8 cellular contexts compared by ENCODE assay signal in the genomic region with DNA sequence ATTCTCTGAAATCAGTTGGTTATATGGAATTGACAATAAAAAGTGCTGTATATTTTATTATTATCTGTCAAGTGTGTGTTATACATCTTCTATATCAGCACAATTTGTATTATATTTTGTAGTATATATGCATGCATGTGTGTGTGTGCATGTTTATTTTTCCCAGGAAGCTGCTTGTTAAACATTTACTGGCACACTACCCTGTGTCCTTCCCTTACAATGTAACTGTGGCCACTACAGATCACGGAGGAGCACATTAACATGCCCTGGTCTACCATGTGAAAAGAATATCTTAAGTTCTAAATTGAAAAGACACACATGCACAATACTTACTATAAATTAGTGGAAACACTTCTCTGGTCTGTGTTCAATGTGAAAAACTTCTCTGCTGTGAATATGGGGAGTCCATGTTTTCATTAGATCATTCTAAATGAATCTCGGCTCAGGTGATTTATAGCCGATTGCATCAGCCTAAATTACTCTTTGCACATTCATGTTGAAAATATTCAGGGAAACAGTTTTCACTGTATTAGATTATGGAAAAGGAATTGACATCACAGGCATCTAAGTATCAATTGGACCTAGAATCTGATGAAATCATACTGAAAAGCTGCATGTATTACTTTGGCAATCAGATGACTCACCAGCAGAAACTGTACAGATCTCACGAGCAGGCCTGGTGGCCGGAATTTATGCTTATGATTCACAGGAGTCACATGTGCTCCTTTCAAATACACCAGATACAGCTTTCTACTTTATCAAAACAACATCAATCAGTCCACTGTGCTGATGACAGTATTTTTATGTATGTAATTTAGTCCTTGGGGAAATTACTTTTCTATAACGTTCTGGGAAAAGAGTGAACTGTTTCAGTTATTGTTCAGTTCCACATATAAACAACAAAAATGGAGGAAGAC. TPM values are rescaled to one million over a fixed set of nuclear protein-coding genes. Genes with fewer than 3 reads are reported as not detected.
DNase-seq lines count a peak whose midpoint lies in the region; ATAC-seq, FAIRE-seq and TF ChIP-seq lines count a peak whose summit lies in the region.

No MANE protein-coding gene starts in this region.

- H3K36me3 Mint-ChIP-seq in astrocyte (ENCODE audit: low read depth, unreplicated experiment) = peaks cover 5% of the 10 kb centered on the region
- no peaks in the 10 kb centered on the region for H3K36me3 Mint-ChIP-seq in activated T-helper 2 cell treated with anti-CD3 and anti-CD28 coated beads, Interferon-gamma antibody, Interleukin-2, Interleukin-4, amounts not matched to agents 10 μg/mL and 5 μg/mL and 100 μg/mL, durations not matched to agents 14 hours and 24 hours and 36 hours (ENCODE audit: low read depth)
- no peaks in the 10 kb centered on the region for H3K36me3 Mint-ChIP-seq in naive thymus-derived CD8-positive, alpha-beta T cell
- no peaks in the 10 kb centered on the region for H3K36me3 Mint-ChIP-seq in effector memory CD8-positive, alpha-beta T cell (ENCODE audit: insufficient read depth)

- H3K36me3 ChIP-seq in astrocyte (ENCODE audit: insufficient read depth, low read length) (no peaks in the 10 kb centered on the region), spleen (no peaks in the 10 kb centered on the region)

- H3K4me1 ChIP-seq in astrocyte (ENCODE audit: insufficient read depth, low read length) = peaks cover 26% of the 10 kb centered on the region
- peaks cover 0 to 14% (median 2%) of the 10 kb centered on the region in 6 donors for H3K4me1 ChIP-seq in spleen

- H3K27ac Mint-ChIP-seq in astrocyte (ENCODE audit: unreplicated experiment) = peak overlapping the region; percentile 99
- no peak overlapping the region for H3K27ac Mint-ChIP-seq in activated T-helper 2 cell treated with anti-CD3 and anti-CD28 coated beads, Interferon-gamma antibody, Interleukin-2, Interleukin-4, amounts not matched to agents 10 μg/mL and 5 μg/mL and 100 μg/mL, durations not matched to agents 14 hours and 24 hours and 36 hours
- H3K27ac Mint-ChIP-seq in naive thymus-derived CD8-positive, alpha-beta T cell = no peak overlapping the region
- H3K27ac Mint-ChIP-seq in effector memory CD8-positive, alpha-beta T cell = no peak overlapping the region

- TF ChIP-seq CTCF in astrocyte (IDR thresholded peaks at IDR 0.05; ENCODE audit: insufficient read depth, low read depth, low read length) (peak; percentile 42), spleen (IDR thresholded peaks at IDR 0.05 in 8 of 11, conservative IDR thresholded peaks at IDR 0.05 in 3 of 11) (peak in 3 of 11 experiments; percentile 14 to 30 (median 26))

- peak; percentile 46 to 93 for DNase-seq in NCI-H1930 (lab: John Stamatoyannopoulos, UW)
- DNase-seq in astrocyte (ENCODE audit: low read depth) = peak; percentile 99
- DNase-seq in iPS-NIHi11 (ENCODE audit: low spot score) = peak; percentile 16
- DNase-seq in spleen = no peak
- no peak for DNase-seq in activated T-helper 2 cell treated with anti-CD3 and anti-CD28 coated beads, Interferon-gamma antibody, Interleukin-2, Interleukin-4, amounts not matched to agents 10 μg/mL and 5 μg/mL and 100 μg/mL, durations not matched to agents 14 hours and 24 hours and 36 hours (ENCODE audit: low spot score)
- no peak for DNase-seq in naive thymus-derived CD8-positive, alpha-beta T cell
- DNase-seq in effector memory CD8-positive, alpha-beta T cell = no peak

- H2AFZ ChIP-seq in astrocyte (ENCODE audit: low read depth, low read length) = peak overlapping the region; percentile 23

- WGBS in spleen, 5 donors = 51 to 73% (median 56%) methylated on average over 6 of the region's 6 CpGs

- peaks cover 3% of the 10 kb centered on the region for H3K9me3 Mint-ChIP-seq in astrocyte (ENCODE audit: unreplicated experiment)
- H3K9me3 Mint-ChIP-seq in activated T-helper 2 cell treated with anti-CD3 and anti-CD28 coated beads, Interferon-gamma antibody, Interleukin-2, Interleukin-4, amounts not matched to agents 10 μg/mL and 5 μg/mL and 100 μg/mL, durations not matched to agents 14 hours and 24 hours and 36 hours = peaks cover 8% of the 10 kb centered on the region
- H3K9me3 Mint-ChIP-seq in naive thymus-derived CD8-positive, alpha-beta T cell = peaks cover 0 to 14% (median 7%) of the 10 kb centered on the region in 9 donors
- H3K9me3 Mint-ChIP-seq in effector memory CD8-positive, alpha-beta T cell = peaks cover 10 to 13% of the 10 kb centered on the region in 2 donors

- POLR2A ChIA-PET in naive thymus-derived CD8-positive, alpha-beta T cell (lab: Charles Lee) = no interaction called here

- no peaks in the 10 kb centered on the region for H3K79me2 ChIP-seq in astrocyte (ENCODE audit: insufficient read depth, low read length)

- H3K27ac ChIP-seq in astrocyte (ENCODE audit: low read depth, low read length) (peak overlapping the region; percentile 99), spleen (peak overlapping the region in 7 of 8 donors; percentile 30 to 63 (median 46))

- H3K4me2 ChIP-seq in astrocyte (ENCODE audit: low read length) = peak overlapping the region; percentile 77

- TF ChIP-seq POLR2A in spleen (IDR thresholded peaks at IDR 0.05) = no peak

- H3K27me3 ChIP-seq in astrocyte (ENCODE audit: insufficient read depth, low read length) = no peaks in the 10 kb centered on the region
- no peaks in the 10 kb centered on the region for H3K27me3 ChIP-seq in spleen (replicated peaks in 1 of 7)

- H4K20me1 ChIP-seq in astrocyte (ENCODE audit: insufficient read depth, low read length) = no peaks in the 10 kb centered on the region

- no peaks in the 10 kb centered on the region for H3K9me3 ChIP-seq in astrocyte (ENCODE audit: insufficient read depth, low read depth, low read length)
- no peaks in the 10 kb centered on the region for H3K9me3 ChIP-seq in spleen

- peak; percentile 99 for FAIRE-seq in astrocyte (lab: Jason Lieb, UNC)

- intact Hi-C loops in spleen (cut with DNase I; ENCODE audit: low total_unique reads) = no loop called here
- intact Hi-C loops in activated T-helper 2 cell treated with anti-CD3 and anti-CD28 coated beads, Interferon-gamma antibody, Interleukin-2, Interleukin-4, amounts not matched to agents 10 μg/mL and 5 μg/mL and 100 μg/mL, durations not matched to agents 14 hours and 24 hours and 36 hours (cut with micrococcal nuclease) = no loop called here

- H3K4me3 ChIP-seq in astrocyte (ENCODE audit: insufficient read depth, low read depth, low read length) = peak overlapping the region; percentile 48
- no peak overlapping the region for H3K4me3 ChIP-seq in spleen

- peaks cover 31% of the 10 kb centered on the region for H3K4me1 Mint-ChIP-seq in astrocyte (ENCODE audit: low read depth, unreplicated experiment)
- no peaks in the 10 kb centered on the region for H3K4me1 Mint-ChIP-seq in activated T-helper 2 cell treated with anti-CD3 and anti-CD28 coated beads, Interferon-gamma antibody, Interleukin-2, Interleukin-4, amounts not matched to agents 10 μg/mL and 5 μg/mL and 100 μg/mL, durations not matched to agents 14 hours and 24 hours and 36 hours (ENCODE audit: low read depth)
- H3K4me1 Mint-ChIP-seq in naive thymus-derived CD8-positive, alpha-beta T cell = no peaks in the 10 kb centered on the region
- no peaks in the 10 kb centered on the region for H3K4me1 Mint-ChIP-seq in effector memory CD8-positive, alpha-beta T cell (ENCODE audit: low read depth in 2 of 2)

- H3K9ac ChIP-seq in astrocyte (ENCODE audit: low read length) = peak overlapping the region; percentile 86

- H3K27me3 Mint-ChIP-seq in astrocyte (ENCODE audit: low read depth, unreplicated experiment) = no peaks in the 10 kb centered on the region
- no peaks in the 10 kb centered on the region for H3K27me3 Mint-ChIP-seq in activated T-helper 2 cell treated with anti-CD3 and anti-CD28 coated beads, Interferon-gamma antibody, Interleukin-2, Interleukin-4, amounts not matched to agents 10 μg/mL and 5 μg/mL and 100 μg/mL, durations not matched to agents 14 hours and 24 hours and 36 hours (ENCODE audit: low read depth)
- H3K27me3 Mint-ChIP-seq in naive thymus-derived CD8-positive, alpha-beta T cell = no peaks in the 10 kb centered on the region
- H3K27me3 Mint-ChIP-seq in effector memory CD8-positive, alpha-beta T cell = no peaks in the 10 kb centered on the region

- peak; percentile 68 for ATAC-seq in GM18870 (IDR thresholded peaks at IDR 0.05; ENCODE audit: unreplicated experiment)
- ATAC-seq in naive thymus-derived CD8-positive, alpha-beta T cell = no peak
- ATAC-seq in effector memory CD8-positive, alpha-beta T cell (replicated peaks) = no peak

- H3K4me3 Mint-ChIP-seq in astrocyte (ENCODE audit: unreplicated experiment) = peak overlapping the region; percentile 1
- H3K4me3 Mint-ChIP-seq in activated T-helper 2 cell treated with anti-CD3 and anti-CD28 coated beads, Interferon-gamma antibody, Interleukin-2, Interleukin-4, amounts not matched to agents 10 μg/mL and 5 μg/mL and 100 μg/mL, durations not matched to agents 14 hours and 24 hours and 36 hours (ENCODE audit: low read depth) = no peak overlapping the region
- no peak overlapping the region for H3K4me3 Mint-ChIP-seq in naive thymus-derived CD8-positive, alpha-beta T cell
- H3K4me3 Mint-ChIP-seq in effector memory CD8-positive, alpha-beta T cell = no peak overlapping the region

RNA-seq across cellular contexts. Expression of gene LURAP1L, which starts 39.4 kb away (rescaled TPM):
- total RNA-seq in astrocyte (9.0 and 13.3 TPM in 2 replicates), spleen (10 to 100 TPM; 10.3 to 34.0 (median 16.9) TPM)
- polyA plus RNA-seq in spleen = 1 to 10 TPM; 5.6 to 8.1 (median 5.8) TPM
- not detected in 2 replicates for total RNA-seq in activated T-helper 2 cell treated with anti-CD3 and anti-CD28 coated beads, Interferon-gamma antibody, Interleukin-2, Interleukin-4, amounts not matched to agents 10 μg/mL and 5 μg/mL and 100 μg/mL, durations not matched to agents 14 hours and 24 hours and 36 hours
- not detected for total RNA-seq in naive thymus-derived CD8-positive, alpha-beta T cell
- polyA plus RNA-seq in naive thymus-derived CD8-positive, alpha-beta T cell = not detected

Comparison
In these comparisons a context has a peak if more than half of its experiments do, and no peak if none do; other contexts are left out.
1. DNase-seq: peak in NCI-H1930 (2 of 2), astrocyte (single experiment) and iPS-NIHi11 (single experiment); none in spleen (single experiment), activated T-helper 2 cell treated with anti-CD3 and anti-CD28 coated beads, Interferon-gamma antibody, Interleukin-2, Interleukin-4, amounts not matched to agents 10 μg/mL and 5 μg/mL and 100 μg/mL, durations not matched to agents 14 hours and 24 hours and 36 hours (single experiment), naive thymus-derived CD8-positive, alpha-beta T cell (0 of 10) and effector memory CD8-positive, alpha-beta T cell (0 of 3).
2. RNA of gene LURAP1L, which starts 39.4 kb away (total RNA-seq): 10.3 to 34.0 TPM in spleen and 9.0 to 13.3 TPM in astrocyte; not detected in activated T-helper 2 cell treated with anti-CD3 and anti-CD28 coated beads, Interferon-gamma antibody, Interleukin-2, Interleukin-4, amounts not matched to agents 10 μg/mL and 5 μg/mL and 100 μg/mL, durations not matched to agents 14 hours and 24 hours and 36 hours and not detected in naive thymus-derived CD8-positive, alpha-beta T cell; every median in the first group is over 10 times any median in the second.